In the genomic region with DNA sequence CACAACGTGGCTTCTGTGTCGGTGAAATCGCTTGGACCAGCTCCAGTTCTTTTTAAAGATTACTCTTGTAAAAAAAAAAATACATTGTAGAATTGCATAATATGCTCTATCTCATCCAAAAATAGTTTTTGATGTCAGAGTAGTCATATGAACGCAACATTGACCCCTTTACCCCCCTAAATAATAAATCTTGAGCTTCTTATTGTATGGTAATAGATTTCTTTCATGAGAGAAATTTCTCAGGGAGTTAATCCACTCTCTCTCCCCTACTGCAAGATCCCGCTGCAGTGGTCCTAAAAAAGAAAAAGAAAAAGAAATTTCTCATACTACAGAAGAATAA, we compare ENCODE assay signal across 8 cellular contexts. TPM values are rescaled to one million over a fixed set of nuclear protein-coding genes. Genes with fewer than 3 reads are reported as not detected.
A peak's percentile ranks its signal among the peaks of the same experiment; 100 is the strongest.
DNase-seq lines count a peak whose midpoint lies in the region; ATAC-seq and TF ChIP-seq lines count a peak whose summit lies in the region.

No MANE protein-coding gene starts in this region.

- no peaks in the 10 kb centered on the region for H4K20me1 ChIP-seq in Karpas-422 (ENCODE audit: insufficient read depth, low read depth, low read length)

- TF ChIP-seq CTCF in WERI-Rb-1 (IDR thresholded peaks at IDR 0.05; ENCODE audit: low read depth, low read length) (no peak), gastroesophageal sphincter (IDR thresholded peaks at IDR 0.05) (no peak)

- peaks cover 3% of the 10 kb centered on the region for H3K9me3 ChIP-seq in WERI-Rb-1 (ENCODE audit: severe bottlenecking)
- no peaks in the 10 kb centered on the region for H3K9me3 ChIP-seq in gastroesophageal sphincter
- no peaks in the 10 kb centered on the region for H3K9me3 ChIP-seq in Karpas-422 (ENCODE audit: low read length)

- H3K4me3 ChIP-seq in GM08714 (ENCODE audit: low read length) (peak overlapping the region; percentile 53), WERI-Rb-1 (ENCODE audit: low read depth, low read length) (peak overlapping the region; percentile 72), gastroesophageal sphincter (peak overlapping the region; percentile 41 to 67), Karpas-422 (ENCODE audit: low read length) (no peak overlapping the region)

- H3K9ac ChIP-seq in Karpas-422 (ENCODE audit: low read length): no peak overlapping the region

- ATAC-seq in gastroesophageal sphincter (no peak), sciatic nerve (peak; percentile 7)

- DNase-seq in WERI-Rb-1: no peak
- no peak for DNase-seq in sciatic nerve (ENCODE audit: low spot score)
- no peak for DNase-seq in middle frontal gyrus (ENCODE audit: extremely low spot score, low spot score)
- DNase-seq in stimulated activated CD4-positive, alpha-beta T cell treated with anti-CD3 and anti-CD28 coated beads, Interleukin-2, amount 100 ng/mL, for 24 hours: no peak
- no peak for DNase-seq in NCI-H82 treated with DMSO at 0.1 percent for 48 hours (lab: John Stamatoyannopoulos, UW; ENCODE audit: unreplicated experiment)
- no peak for DNase-seq in Karpas-422

- peaks cover 0 to 26% (median 3%) of the 10 kb centered on the region in 3 donors for H3K4me1 ChIP-seq in gastroesophageal sphincter
- H3K4me1 ChIP-seq in Karpas-422 (ENCODE audit: low read length): no peaks in the 10 kb centered on the region

- H3K36me3 ChIP-seq in WERI-Rb-1: no peaks in the 10 kb centered on the region
- H3K36me3 ChIP-seq in gastroesophageal sphincter: no peaks in the 10 kb centered on the region
- no peaks in the 10 kb centered on the region for H3K36me3 ChIP-seq in Karpas-422 (ENCODE audit: insufficient read depth, low read length)

- H3K79me2 ChIP-seq in Karpas-422 (ENCODE audit: low read length): no peaks in the 10 kb centered on the region

- no peak overlapping the region for H2AFZ ChIP-seq in Karpas-422 (ENCODE audit: low read length)

- no peak overlapping the region for H3K4me2 ChIP-seq in Karpas-422 (ENCODE audit: low read depth, low read length, poor library complexity, severe bottlenecking)

- TF ChIP-seq POLR2A in gastroesophageal sphincter (IDR thresholded peaks at IDR 0.05): no peak

- intact Hi-C loops in sciatic nerve (cut with DNase I): no loop called here

- H3K27me3 ChIP-seq in WERI-Rb-1 (ENCODE audit: insufficient read depth, low read depth, severe bottlenecking) (no peaks in the 10 kb centered on the region), gastroesophageal sphincter (peaks cover 70% of the 10 kb centered on the region), Karpas-422 (ENCODE audit: low read length) (no peaks in the 10 kb centered on the region)

- H3K27ac ChIP-seq in WERI-Rb-1: peak overlapping the region; percentile 73
- H3K27ac ChIP-seq in gastroesophageal sphincter: peak overlapping the region in 3 of 4 donors; percentile 70 to 81 (median 81)
- H3K27ac ChIP-seq in Karpas-422 (ENCODE audit: low read length): no peak overlapping the region

- no peak for TF ChIP-seq EP300 in gastroesophageal sphincter (IDR thresholded peaks at IDR 0.05)

- 3 to 11% methylated on average over 5 of the region's 5 CpGs for WGBS in gastroesophageal sphincter (ENCODE audit: low coverage in 1 of 2), 2 donors

- H3K9me2 ChIP-seq in Karpas-422 (replicated peaks; ENCODE audit: insufficient read depth, low read length): no peaks in the 10 kb centered on the region

RNA-seq across cellular contexts. Expression of gene PAIP2B, which starts 50.2 kb away (rescaled TPM):
- total RNA-seq in gastroesophageal sphincter: 10 to 100 TPM; 15.1 to 19.3 (median 16.4) TPM
- total RNA-seq in sciatic nerve: 25.6 TPM
- total RNA-seq in Karpas-422 (2014; rRNA removed; shearing (Covaris generic); ENCODE audit: low replicate concordance): 2.6 and 5.6 TPM in 2 replicates

RNA-seq across cellular contexts. Expression of gene ZNF638, which starts 54.5 kb away (rescaled TPM):
- total RNA-seq in gastroesophageal sphincter (100 to 1,000 TPM in 2 of 4 donors, 10 to 100 TPM in 2; 80.7 to 223 (median 122) TPM), sciatic nerve (211 TPM)
- 232 and 317 TPM in 2 replicates for total RNA-seq in Karpas-422 (2014; rRNA removed; shearing (Covaris generic); ENCODE audit: low replicate concordance)
